ENCODE assay signal across 1 cellular context in the genomic region with DNA sequence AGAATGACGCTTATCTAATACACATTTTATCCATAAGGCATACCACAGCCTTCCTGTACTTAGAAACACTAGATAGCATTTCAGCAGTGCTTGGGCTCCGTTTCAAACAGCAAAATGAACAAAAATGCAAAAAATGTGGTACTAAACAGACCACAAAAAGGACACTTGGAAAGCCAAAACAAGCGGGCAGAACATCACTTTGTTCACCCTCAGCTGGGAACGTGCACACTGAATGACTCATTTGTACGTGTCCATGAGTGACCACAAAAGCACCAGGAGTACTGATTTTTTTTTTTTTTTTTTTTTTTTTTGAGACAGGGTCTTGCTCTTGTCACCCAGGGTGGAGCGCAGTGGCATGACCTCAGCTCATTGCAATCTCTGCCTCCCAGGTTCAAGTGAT.
TF ChIP-seq lines count a peak whose summit lies in the region.

No MANE protein-coding gene starts in this region.

TF ChIP-seq in WTC11, 78 proteins besides CTCF, POLR2A, EP300 and RAD21 (continued from another document):
- TF ChIP-seq ZNF532 (CRISPR knock-in tag; IDR thresholded peaks at IDR 0.05; ENCODE audit: borderline replicate concordance) (no peak), EMX1 (CRISPR knock-in tag; IDR thresholded peaks at IDR 0.05) (no peak), SMAD4 (CRISPR knock-in tag; IDR thresholded peaks at IDR 0.05) (no peak), CREB1 (CRISPR knock-in tag; IDR thresholded peaks at IDR 0.05) (no peak), NR2C2 (CRISPR knock-in tag; IDR thresholded peaks at IDR 0.05) (no peak), FOXK1 (CRISPR knock-in tag; IDR thresholded peaks at IDR 0.05) (no peak), RELA (CRISPR knock-in tag; IDR thresholded peaks at IDR 0.05; ENCODE audit: borderline replicate concordance) (no peak), NR1H2 (CRISPR knock-in tag; IDR thresholded peaks at IDR 0.05) (no peak)
- TF ChIP-seq, protein P1, sequence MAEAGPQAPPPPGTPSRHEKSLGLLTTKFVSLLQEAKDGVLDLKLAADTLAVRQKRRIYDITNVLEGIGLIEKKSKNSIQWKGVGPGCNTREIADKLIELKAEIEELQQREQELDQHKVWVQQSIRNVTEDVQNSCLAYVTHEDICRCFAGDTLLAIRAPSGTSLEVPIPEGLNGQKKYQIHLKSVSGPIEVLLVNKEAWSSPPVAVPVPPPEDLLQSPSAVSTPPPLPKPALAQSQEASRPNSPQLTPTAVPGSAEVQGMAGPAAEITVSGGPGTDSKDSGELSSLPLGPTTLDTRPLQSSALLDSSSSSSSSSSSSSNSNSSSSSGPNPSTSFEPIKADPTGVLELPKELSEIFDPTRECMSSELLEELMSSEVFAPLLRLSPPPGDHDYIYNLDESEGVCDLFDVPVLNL (CRISPR knock-in tag; IDR thresholded peaks at IDR 0.05; ENCODE audit: borderline replicate concordance, low read depth): no peak
- TF ChIP-seq, protein P2, sequence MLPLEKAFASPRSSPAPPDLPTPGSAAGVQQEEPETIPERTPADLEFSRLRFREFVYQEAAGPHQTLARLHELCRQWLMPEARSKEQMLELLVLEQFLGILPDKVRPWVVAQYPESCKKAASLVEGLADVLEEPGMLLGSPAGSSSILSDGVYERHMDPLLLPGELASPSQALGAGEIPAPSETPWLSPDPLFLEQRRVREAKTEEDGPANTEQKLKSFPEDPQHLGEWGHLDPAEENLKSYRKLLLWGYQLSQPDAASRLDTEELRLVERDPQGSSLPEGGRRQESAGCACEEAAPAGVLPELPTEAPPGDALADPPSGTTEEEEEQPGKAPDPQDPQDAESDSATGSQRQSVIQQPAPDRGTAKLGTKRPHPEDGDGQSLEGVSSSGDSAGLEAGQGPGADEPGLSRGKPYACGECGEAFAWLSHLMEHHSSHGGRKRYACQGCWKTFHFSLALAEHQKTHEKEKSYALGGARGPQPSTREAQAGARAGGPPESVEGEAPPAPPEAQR (CRISPR knock-in tag; IDR thresholded peaks at IDR 0.05): no peak
